ENCODE assay signal across 1 cellular context in genomic region chr2:139544452-139544851, GRCh38.
TF ChIP-seq lines count a peak whose summit lies in the region.

No MANE protein-coding gene starts in this region.

TF ChIP-seq in SK-N-SH treated with all-trans-retinoic acid at 6 μM for 48 hours, 23 proteins besides CTCF, POLR2A, EP300 and RAD21 (continued from another document):
- TF ChIP-seq TSHZ2 (CRISPR knock-in tag; IDR thresholded peaks at IDR 0.05): 0 out of 2 replicates have a peak, but pooled peaks have one; percentile 19
TF ChIP-seq in SK-N-SH treated with all-trans-retinoic acid at 6 μM for 48 hours: peak in this region for 1.
